1 cellular context compared by ENCODE assay signal in the genomic region with DNA sequence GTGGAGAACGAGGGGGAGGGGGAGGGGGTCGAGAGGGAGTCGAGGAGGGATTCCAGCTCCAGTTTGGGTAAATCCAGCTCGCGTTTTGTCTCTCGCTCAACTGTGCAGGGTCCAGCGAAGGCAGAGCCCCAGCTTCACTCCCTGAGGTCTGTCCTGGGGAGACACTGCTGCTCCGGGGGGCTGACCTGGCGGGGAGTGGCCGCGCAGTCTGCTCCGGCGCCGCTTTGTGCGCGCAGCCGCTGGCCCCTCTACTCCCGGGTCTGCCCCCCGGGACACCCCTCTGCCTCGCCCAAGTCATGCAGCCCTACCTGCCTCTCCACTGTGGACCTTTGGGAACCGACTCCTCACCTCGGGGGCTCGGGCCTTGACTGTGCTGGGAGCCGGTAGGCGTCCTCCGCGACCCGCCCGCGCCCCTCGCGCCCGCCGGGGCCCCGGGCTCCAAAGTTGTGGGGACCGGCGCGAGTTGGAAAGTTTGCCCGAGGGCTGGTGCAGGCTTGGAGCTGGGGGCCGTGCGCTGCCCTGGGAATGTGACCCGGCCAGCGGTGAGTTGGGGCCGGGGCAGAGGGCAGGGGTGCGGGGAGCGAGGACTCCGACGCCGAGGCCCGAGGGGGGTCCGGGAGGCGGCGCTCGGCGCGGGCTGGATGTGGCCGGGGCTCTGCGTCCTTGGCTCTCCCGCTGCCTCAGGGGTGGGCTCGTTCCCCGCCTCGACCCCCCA.
TF ChIP-seq lines count a peak whose summit lies in the region.

TSS of gene TET1 (plus strand) at position 137 of the 715 bp plus-strand sequence. CDS start 12,002 bp downstream, outside the sequence.

TF ChIP-seq in K562, 482 proteins besides CTCF, POLR2A, EP300 and RAD21 (continued from another document and continues in another):
- TF ChIP-seq AFF4 (CRISPR knock-in tag; IDR thresholded peaks at IDR 0.05): peak; percentile 96; the same call in 1 of the 2 replicates
- no peak for TF ChIP-seq ZNF282 (CRISPR knock-in tag; IDR thresholded peaks at IDR 0.05)
- TF ChIP-seq TRIM25 (IDR thresholded peaks at IDR 0.05; ENCODE audit: borderline replicate concordance): no peak
- TF ChIP-seq, protein P1, sequence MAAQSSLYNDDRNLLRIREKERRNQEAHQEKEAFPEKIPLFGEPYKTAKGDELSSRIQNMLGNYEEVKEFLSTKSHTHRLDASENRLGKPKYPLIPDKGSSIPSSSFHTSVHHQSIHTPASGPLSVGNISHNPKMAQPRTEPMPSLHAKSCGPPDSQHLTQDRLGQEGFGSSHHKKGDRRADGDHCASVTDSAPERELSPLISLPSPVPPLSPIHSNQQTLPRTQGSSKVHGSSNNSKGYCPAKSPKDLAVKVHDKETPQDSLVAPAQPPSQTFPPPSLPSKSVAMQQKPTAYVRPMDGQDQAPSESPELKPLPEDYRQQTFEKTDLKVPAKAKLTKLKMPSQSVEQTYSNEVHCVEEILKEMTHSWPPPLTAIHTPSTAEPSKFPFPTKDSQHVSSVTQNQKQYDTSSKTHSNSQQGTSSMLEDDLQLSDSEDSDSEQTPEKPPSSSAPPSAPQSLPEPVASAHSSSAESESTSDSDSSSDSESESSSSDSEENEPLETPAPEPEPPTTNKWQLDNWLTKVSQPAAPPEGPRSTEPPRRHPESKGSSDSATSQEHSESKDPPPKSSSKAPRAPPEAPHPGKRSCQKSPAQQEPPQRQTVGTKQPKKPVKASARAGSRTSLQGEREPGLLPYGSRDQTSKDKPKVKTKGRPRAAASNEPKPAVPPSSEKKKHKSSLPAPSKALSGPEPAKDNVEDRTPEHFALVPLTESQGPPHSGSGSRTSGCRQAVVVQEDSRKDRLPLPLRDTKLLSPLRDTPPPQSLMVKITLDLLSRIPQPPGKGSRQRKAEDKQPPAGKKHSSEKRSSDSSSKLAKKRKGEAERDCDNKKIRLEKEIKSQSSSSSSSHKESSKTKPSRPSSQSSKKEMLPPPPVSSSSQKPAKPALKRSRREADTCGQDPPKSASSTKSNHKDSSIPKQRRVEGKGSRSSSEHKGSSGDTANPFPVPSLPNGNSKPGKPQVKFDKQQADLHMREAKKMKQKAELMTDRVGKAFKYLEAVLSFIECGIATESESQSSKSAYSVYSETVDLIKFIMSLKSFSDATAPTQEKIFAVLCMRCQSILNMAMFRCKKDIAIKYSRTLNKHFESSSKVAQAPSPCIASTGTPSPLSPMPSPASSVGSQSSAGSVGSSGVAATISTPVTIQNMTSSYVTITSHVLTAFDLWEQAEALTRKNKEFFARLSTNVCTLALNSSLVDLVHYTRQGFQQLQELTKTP (IDR thresholded peaks at IDR 0.05; ENCODE audit: low read depth in 1 of 2, partially characterized antibody in 2 of 2): peak in 1 of 2 experiments; percentile 99
- TF ChIP-seq, protein P2, sequence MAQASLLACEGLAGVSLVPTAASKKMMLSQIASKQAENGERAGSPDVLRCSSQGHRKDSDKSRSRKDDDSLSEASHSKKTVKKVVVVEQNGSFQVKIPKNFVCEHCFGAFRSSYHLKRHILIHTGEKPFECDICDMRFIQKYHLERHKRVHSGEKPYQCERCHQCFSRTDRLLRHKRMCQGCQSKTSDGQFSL (CRISPR knock-in tag; IDR thresholded peaks at IDR 0.05): no peak; the same call in none of the 2 replicates
- TF ChIP-seq, protein P2 (tag; IDR thresholded peaks at IDR 0.05): peak in 1 of 2 experiments; percentile 15; a peak in 2 of 4 replicates
- TF ChIP-seq KAT7 (CRISPR knock-in tag; IDR thresholded peaks at IDR 0.05; ENCODE audit: borderline replicate concordance): peak; percentile 97
- no peak; the same call in 1 of the 2 replicates for TF ChIP-seq CREB1 (IDR thresholded peaks at IDR 0.05)
- TF ChIP-seq CREB1 (CRISPR knock-in tag; IDR thresholded peaks at IDR 0.05): no peak; the same call in none of the 2 replicates
- TF ChIP-seq SIN3B (IDR thresholded peaks at IDR 0.05; ENCODE audit: low read depth): no peak
- TF ChIP-seq RHOXF2B (CRISPR knock-in tag; conservative IDR thresholded peaks at IDR 0.05): no peak
- no peak for TF ChIP-seq BRF2 (IDR thresholded peaks at IDR 0.05; ENCODE audit: borderline replicate concordance, insufficient read depth, insufficient read length)
- TF ChIP-seq, protein P3, sequence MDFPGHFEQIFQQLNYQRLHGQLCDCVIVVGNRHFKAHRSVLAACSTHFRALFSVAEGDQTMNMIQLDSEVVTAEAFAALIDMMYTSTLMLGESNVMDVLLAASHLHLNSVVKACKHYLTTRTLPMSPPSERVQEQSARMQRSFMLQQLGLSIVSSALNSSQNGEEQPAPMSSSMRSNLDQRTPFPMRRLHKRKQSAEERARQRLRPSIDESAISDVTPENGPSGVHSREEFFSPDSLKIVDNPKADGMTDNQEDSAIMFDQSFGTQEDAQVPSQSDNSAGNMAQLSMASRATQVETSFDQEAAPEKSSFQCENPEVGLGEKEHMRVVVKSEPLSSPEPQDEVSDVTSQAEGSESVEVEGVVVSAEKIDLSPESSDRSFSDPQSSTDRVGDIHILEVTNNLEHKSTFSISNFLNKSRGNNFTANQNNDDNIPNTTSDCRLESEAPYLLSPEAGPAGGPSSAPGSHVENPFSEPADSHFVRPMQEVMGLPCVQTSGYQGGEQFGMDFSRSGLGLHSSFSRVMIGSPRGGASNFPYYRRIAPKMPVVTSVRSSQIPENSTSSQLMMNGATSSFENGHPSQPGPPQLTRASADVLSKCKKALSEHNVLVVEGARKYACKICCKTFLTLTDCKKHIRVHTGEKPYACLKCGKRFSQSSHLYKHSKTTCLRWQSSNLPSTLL (IDR thresholded peaks at IDR 0.05): no peak
- no peak for TF ChIP-seq SMARCE1 (IDR thresholded peaks at IDR 0.05)
- TF ChIP-seq NCOA2 (IDR thresholded peaks at IDR 0.05; ENCODE audit: partially characterized antibody in 2 of 2): no peak
- TF ChIP-seq XRCC3 (IDR thresholded peaks at IDR 0.05): no peak
- TF ChIP-seq ZNF175 (CRISPR knock-in tag; IDR thresholded peaks at IDR 0.05; ENCODE audit: low read depth): no peak
- TF ChIP-seq, protein P4, sequence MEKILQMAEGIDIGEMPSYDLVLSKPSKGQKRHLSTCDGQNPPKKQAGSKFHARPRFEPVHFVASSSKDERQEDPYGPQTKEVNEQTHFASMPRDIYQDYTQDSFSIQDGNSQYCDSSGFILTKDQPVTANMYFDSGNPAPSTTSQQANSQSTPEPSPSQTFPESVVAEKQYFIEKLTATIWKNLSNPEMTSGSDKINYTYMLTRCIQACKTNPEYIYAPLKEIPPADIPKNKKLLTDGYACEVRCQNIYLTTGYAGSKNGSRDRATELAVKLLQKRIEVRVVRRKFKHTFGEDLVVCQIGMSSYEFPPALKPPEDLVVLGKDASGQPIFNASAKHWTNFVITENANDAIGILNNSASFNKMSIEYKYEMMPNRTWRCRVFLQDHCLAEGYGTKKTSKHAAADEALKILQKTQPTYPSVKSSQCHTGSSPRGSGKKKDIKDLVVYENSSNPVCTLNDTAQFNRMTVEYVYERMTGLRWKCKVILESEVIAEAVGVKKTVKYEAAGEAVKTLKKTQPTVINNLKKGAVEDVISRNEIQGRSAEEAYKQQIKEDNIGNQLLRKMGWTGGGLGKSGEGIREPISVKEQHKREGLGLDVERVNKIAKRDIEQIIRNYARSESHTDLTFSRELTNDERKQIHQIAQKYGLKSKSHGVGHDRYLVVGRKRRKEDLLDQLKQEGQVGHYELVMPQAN (IDR thresholded peaks at IDR 0.05; ENCODE audit: borderline replicate concordance): peak; percentile 64; the same call in 1 of the 2 replicates
- no peak for TF ChIP-seq NFE2 (IDR thresholded peaks at IDR 0.05; ENCODE audit: low read depth)
- no peak for TF ChIP-seq ZNF23 (CRISPR knock-in tag; IDR thresholded peaks at IDR 0.05)
- no peak for TF ChIP-seq CBX2 (IDR thresholded peaks at IDR 0.05; ENCODE audit: insufficient read depth, low read length, poor library complexity, severe bottlenecking)
- peak; percentile 98 for TF ChIP-seq ZNF444 (CRISPR knock-in tag; IDR thresholded peaks at IDR 0.05)
- no peak for TF ChIP-seq ZNF408 (CRISPR knock-in tag; IDR thresholded peaks at IDR 0.05; ENCODE audit: low read depth)
- peak; percentile 22; the same call in 1 of the 2 replicates for TF ChIP-seq ESRRA (IDR thresholded peaks at IDR 0.05; ENCODE audit: borderline replicate concordance, low read depth)
- no peak for TF ChIP-seq ZBTB8A (IDR thresholded peaks at IDR 0.05; ENCODE audit: partially characterized antibody)
- no peak for TF ChIP-seq HNRNPH1 (optimal IDR thresholded peaks at IDR 0.05; ENCODE audit: low read depth, low read length)
- TF ChIP-seq POLR3G (IDR thresholded peaks at IDR 0.05; ENCODE audit: extremely low read depth, insufficient read length, insufficient replicate concordance): no peak
- TF ChIP-seq, protein P5, sequence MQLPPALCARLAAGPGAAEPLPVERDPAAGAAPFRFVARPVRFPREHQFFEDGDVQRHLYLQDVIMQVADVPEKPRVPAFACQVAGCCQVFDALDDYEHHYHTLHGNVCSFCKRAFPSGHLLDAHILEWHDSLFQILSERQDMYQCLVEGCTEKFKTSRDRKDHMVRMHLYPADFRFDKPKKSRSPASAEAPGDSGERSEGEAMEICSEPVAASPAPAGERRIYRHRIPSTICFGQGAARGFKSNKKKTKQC (CRISPR knock-in tag; IDR thresholded peaks at IDR 0.05): peak; percentile 74; the same call in 1 of the 2 replicates
- TF ChIP-seq, protein P6, sequence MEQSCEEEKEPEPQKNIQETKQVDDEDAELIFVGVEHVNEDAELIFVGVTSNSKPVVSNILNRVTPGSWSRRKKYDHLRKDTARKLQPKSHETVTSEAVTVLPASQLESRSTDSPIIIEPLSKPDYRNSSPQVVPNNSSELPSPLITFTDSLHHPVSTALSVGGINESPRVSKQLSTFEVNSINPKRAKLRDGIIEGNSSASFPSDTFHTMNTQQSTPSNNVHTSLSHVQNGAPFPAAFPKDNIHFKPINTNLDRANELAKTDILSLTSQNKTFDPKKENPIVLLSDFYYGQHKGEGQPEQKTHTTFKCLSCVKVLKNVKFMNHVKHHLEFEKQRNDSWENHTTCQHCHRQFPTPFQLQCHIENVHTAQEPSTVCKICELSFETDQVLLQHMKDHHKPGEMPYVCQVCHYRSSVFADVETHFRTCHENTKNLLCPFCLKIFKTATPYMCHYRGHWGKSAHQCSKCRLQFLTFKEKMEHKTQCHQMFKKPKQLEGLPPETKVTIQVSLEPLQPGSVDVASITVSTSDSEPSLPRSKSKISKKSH (CRISPR knock-in tag; IDR thresholded peaks at IDR 0.05): no peak
- TF ChIP-seq RBM22 (IDR thresholded peaks at IDR 0.05; ENCODE audit: low read depth, low read length, poor library complexity, severe bottlenecking): peak; percentile 27
- TF ChIP-seq, protein P7, sequence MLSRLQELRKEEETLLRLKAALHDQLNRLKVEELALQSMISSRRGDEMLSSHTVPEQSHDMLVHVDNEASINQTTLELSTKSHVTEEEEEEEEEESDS (CRISPR knock-in tag; IDR thresholded peaks at IDR 0.05): no peak
- no peak for TF ChIP-seq GATAD2B (IDR thresholded peaks at IDR 0.05; ENCODE audit: borderline replicate concordance)
- peak; percentile 54 for TF ChIP-seq TEAD4 (IDR thresholded peaks at IDR 0.05; ENCODE audit: low read length)
- no peak for TF ChIP-seq TEAD4 (CRISPR knock-in tag; IDR thresholded peaks at IDR 0.05; ENCODE audit: borderline replicate concordance)
- no peak for TF ChIP-seq ZNF668 (CRISPR knock-in tag; IDR thresholded peaks at IDR 0.05)
